Comparison of ENCODE assay signal across 1 cellular context in genomic region chr12:121738340-121738858, GRCh38.
TF ChIP-seq lines count a peak whose summit lies in the region.

No MANE protein-coding gene starts in this region.

TF ChIP-seq in K562, 482 proteins besides CTCF, POLR2A, EP300 and RAD21 (continued from another document and continues in another):
- no peak for TF ChIP-seq DEAF1 (CRISPR knock-in tag; IDR thresholded peaks at IDR 0.05)
- no peak for TF ChIP-seq ZNF282 (CRISPR knock-in tag; IDR thresholded peaks at IDR 0.05)
- no peak for TF ChIP-seq PCBP1 (IDR thresholded peaks at IDR 0.05; ENCODE audit: low read depth, low read length, poor library complexity, severe bottlenecking)
- TF ChIP-seq U2AF1 (optimal IDR thresholded peaks at IDR 0.05; ENCODE audit: low read depth, low read length): no peak
- peak; percentile 41 for TF ChIP-seq KLF13 (tag; IDR thresholded peaks at IDR 0.05; ENCODE audit: borderline replicate concordance, low read depth)
- 0 out of 2 replicates have a peak, but pooled peaks have one; percentile 25 for TF ChIP-seq ZKSCAN1 (IDR thresholded peaks at IDR 0.05; ENCODE audit: low read depth, low read length)
- no peak for TF ChIP-seq FIP1L1 (IDR thresholded peaks at IDR 0.05; ENCODE audit: low read depth, low read length, poor library complexity, severe bottlenecking)
- TF ChIP-seq MCM2 (IDR thresholded peaks at IDR 0.05; ENCODE audit: low read depth): no peak
- no peak for TF ChIP-seq CHD2 (IDR thresholded peaks at IDR 0.05; ENCODE audit: low read depth, low read length)
- no peak for TF ChIP-seq SRSF3 (IDR thresholded peaks at IDR 0.05; ENCODE audit: insufficient read depth, low read length)
- peak; percentile 82 for TF ChIP-seq LEF1 (IDR thresholded peaks at IDR 0.05)
- no peak for TF ChIP-seq HLTF (IDR thresholded peaks at IDR 0.05)
- peak; percentile 61; the same call in 1 of the 2 replicates for TF ChIP-seq MTA3 (IDR thresholded peaks at IDR 0.05; ENCODE audit: borderline replicate concordance)
- TF ChIP-seq IFI16 (CRISPR knock-in tag; IDR thresholded peaks at IDR 0.05): no peak
- TF ChIP-seq ZNF764 (CRISPR knock-in tag; IDR thresholded peaks at IDR 0.05; ENCODE audit: low read depth): no peak
- TF ChIP-seq STAT5A (IDR thresholded peaks at IDR 0.05; ENCODE audit: borderline replicate concordance, low read length): peak; percentile 86
- no peak for TF ChIP-seq CLOCK (CRISPR knock-in tag; IDR thresholded peaks at IDR 0.05; ENCODE audit: borderline replicate concordance)
- no peak; the same call in 1 of the 2 replicates for TF ChIP-seq ZBTB2 (IDR thresholded peaks at IDR 0.05)
- TF ChIP-seq FUS (optimal IDR thresholded peaks at IDR 0.05; ENCODE audit: low read depth, low read length): no peak
- peak; percentile 97 for TF ChIP-seq TCF3 (CRISPR knock-in tag; IDR thresholded peaks at IDR 0.05)
- TF ChIP-seq ZNF318 (IDR thresholded peaks at IDR 0.05; ENCODE audit: borderline replicate concordance in 1 of 2, low read depth in 1 of 2): peak in 1 of 2 experiments; percentile 29; a peak in 1 of 4 replicates
- TF ChIP-seq MNT (conservative IDR thresholded peaks at IDR 0.05): peak in 1 of 2 experiments; percentile 40; a peak in 1 of 4 replicates
- no peak for TF ChIP-seq STAT5B (CRISPR knock-in tag; IDR thresholded peaks at IDR 0.05)
- TF ChIP-seq LARP7 (IDR thresholded peaks at IDR 0.05): no peak
- TF ChIP-seq ZNF274 (IDR thresholded peaks at IDR 0.05; ENCODE audit: borderline replicate concordance, low read depth, low read length): no peak
- no peak for TF ChIP-seq GABPB1 (CRISPR knock-in tag; IDR thresholded peaks at IDR 0.05)
- no peak for TF ChIP-seq E2F4 (CRISPR knock-in tag; IDR thresholded peaks at IDR 0.05; ENCODE audit: low read depth)
- TF ChIP-seq ARID3A (IDR thresholded peaks at IDR 0.05; ENCODE audit: borderline replicate concordance, low read depth, low read length): peak; percentile 59; the same call in 1 of the 2 replicates
- no peak for TF ChIP-seq PHF8 (IDR thresholded peaks at IDR 0.05; ENCODE audit: borderline replicate concordance, low read length)
- TF ChIP-seq CBX5 (IDR thresholded peaks at IDR 0.05; ENCODE audit: borderline replicate concordance, low read depth): no peak
- TF ChIP-seq TCF7L2 (IDR thresholded peaks at IDR 0.05; ENCODE audit: low read depth, low read length): no peak
